1 cellular context compared by ENCODE assay signal in genomic region chr7:128266891-128267839, GRCh38.
TF ChIP-seq lines count a peak whose summit lies in the region.

No MANE protein-coding gene starts in this region.

TF ChIP-seq in K562, 482 proteins besides CTCF, POLR2A, EP300 and RAD21 (continued from another document and continues in another):
- TF ChIP-seq ZBTB34 (CRISPR knock-in tag; IDR thresholded peaks at IDR 0.05) (no peak), ZNF561 (CRISPR knock-in tag; conservative IDR thresholded peaks at IDR 0.05) (0 out of 2 replicates have a peak, but pooled peaks have one; percentile 17), EP400 (IDR thresholded peaks at IDR 0.05) (peak; percentile 90), ZNF398 (CRISPR knock-in tag; IDR thresholded peaks at IDR 0.05) (no peak), PHB2 (IDR thresholded peaks at IDR 0.05; ENCODE audit: low read depth) (no peak), C11orf30 (IDR thresholded peaks at IDR 0.05; ENCODE audit: low read depth) (peak; percentile 47; the same call in 1 of the 2 replicates), ZNF311 (CRISPR knock-in tag; IDR thresholded peaks at IDR 0.05) (peak; percentile 53; the same call in 1 of the 2 replicates), PHB (CRISPR knock-in tag; IDR thresholded peaks at IDR 0.05) (0 out of 2 replicates have a peak, but pooled peaks have one; percentile 10), KDM4B (IDR thresholded peaks at IDR 0.05; ENCODE audit: borderline replicate concordance in 2 of 2, low read depth in 1 of 2) (peak in 1 of 2 experiments; percentile 36; a peak in 1 of 4 replicates), ILF3 (IDR thresholded peaks at IDR 0.05; ENCODE audit: borderline replicate concordance) (no peak), ILK (tag; IDR thresholded peaks at IDR 0.05; ENCODE audit: borderline replicate concordance, low read depth) (no peak), ZNF280A (IDR thresholded peaks at IDR 0.05; ENCODE audit: low read depth, partially characterized antibody) (no peak), ZNF584 (CRISPR knock-in tag; IDR thresholded peaks at IDR 0.05; ENCODE audit: low read depth) (peak; percentile 49; the same call in 1 of the 2 replicates), BRD9 (IDR thresholded peaks at IDR 0.05; ENCODE audit: low read depth, partially characterized antibody) (peak; percentile 63), ATF1 (CRISPR knock-in tag; IDR thresholded peaks at IDR 0.05) (no peak), ATF1 (tag; IDR thresholded peaks at IDR 0.05) (peak; percentile 28; the same call in 1 of the 2 replicates), ZNF717 (CRISPR knock-in tag; IDR thresholded peaks at IDR 0.05) (no peak), RREB1 (CRISPR knock-in tag; IDR thresholded peaks at IDR 0.05) (no peak; the same call in 1 of the 2 replicates), SFPQ (IDR thresholded peaks at IDR 0.05; ENCODE audit: low read depth, low read length) (no peak), ZNF316 (IDR thresholded peaks at IDR 0.05) (no peak), GATA2 (CRISPR knock-in tag; IDR thresholded peaks at IDR 0.05) (no peak), ZBTB40 (IDR thresholded peaks at IDR 0.05) (peak; percentile 11; the same call in 1 of the 2 replicates), ZBTB40 (CRISPR knock-in tag; IDR thresholded peaks at IDR 0.05) (no peak), SMARCC2 (IDR thresholded peaks at IDR 0.05; ENCODE audit: low read depth) (no peak), SMARCE1 (IDR thresholded peaks at IDR 0.05) (peak; percentile 33; the same call in 1 of the 2 replicates), HDAC6 (IDR thresholded peaks at IDR 0.05; ENCODE audit: low read depth, low read length) (no peak), FOSL1 (tag; conservative IDR thresholded peaks at IDR 0.05) (0 out of 2 replicates have a peak, but pooled peaks have one; percentile 35), REST (CRISPR knock-in tag; IDR thresholded peaks at IDR 0.05; ENCODE audit: low read depth) (peak; percentile 21; the same call in 1 of the 2 replicates), MAFG (tag; conservative IDR thresholded peaks at IDR 0.05) (0 out of 2 replicates have a peak, but pooled peaks have one; percentile 28)
